37 cellular contexts compared by ENCODE assay signal in genomic region chr16:68734782-68735181, GRCh38. TPM values are rescaled to one million over a fixed set of nuclear protein-coding genes. Genes with fewer than 3 reads are reported as not detected.
"Had no signal": no experiment of that assay in that cellular context is flagged by ENCODE, and none has a peak within 500 bp of the region (broad histone marks: within the 10 kb centered on the region; RNA-seq: fewer than 3 reads in every experiment).

No MANE protein-coding gene starts in this region.

- H3K36me3 Mint-ChIP-seq: activated naive CD8-positive, alpha-beta T cell treated with anti-CD3 and anti-CD28 coated beads for 36 hours had no signal

- H3K9me3 ChIP-seq: MG63 had no signal

- H3K27ac ChIP-seq: brain microvascular endothelial cell, Peyer's patch, RWPE1, WERI-Rb-1 had no signal

- H3K36me3 ChIP-seq: brain microvascular endothelial cell, MG63, Peyer's patch, WERI-Rb-1 had no signal

- H3K4me3 ChIP-seq: MG63, Peyer's patch had no signal

- H3K27ac Mint-ChIP-seq: activated CD4-positive, alpha-beta T cell treated with anti-CD3 and anti-CD28 coated beads, Interleukin-2, amount 10 ng/mL, durations not matched to agents 24 days and 14 days; activated CD8-positive, alpha-beta T cell treated with anti-CD3 and anti-CD28 coated beads for 36 hours; activated naive CD8-positive, alpha-beta T cell treated with anti-CD3 and anti-CD28 coated beads for 36 hours; activated T-cell treated with anti-CD3 and anti-CD28 coated beads, Interleukin-2, amount 50 U/mL, for 72 hours; activated T-helper 17 cell treated with anti-CD3 and anti-CD28 coated beads, Interleukin-2, amount 50 U/mL, for 72 hours had no signal

- H3K9me3 Mint-ChIP-seq: activated CD4-positive, alpha-beta T cell treated with anti-CD3 and anti-CD28 coated beads, Interleukin-2, amount 10 ng/mL, durations not matched to agents 24 days and 14 days; activated CD8-positive, alpha-beta T cell treated with anti-CD3 and anti-CD28 coated beads for 36 hours; activated naive CD8-positive, alpha-beta T cell treated with anti-CD3 and anti-CD28 coated beads for 36 hours; activated T-cell treated with anti-CD3 and anti-CD28 coated beads, Interleukin-2, amount 50 U/mL, for 72 hours; activated T-helper 17 cell treated with anti-CD3 and anti-CD28 coated beads, Interleukin-2, amount 50 U/mL, for 72 hours had no signal

- ATAC-seq: activated CD8-positive, alpha-beta T cell treated with anti-CD3 and anti-CD28 coated beads for 36 hours; activated T-cell treated with anti-CD3 and anti-CD28 coated beads, Interleukin-2, amount 50 U/mL, for 72 hours; activated T-helper 17 cell treated with anti-CD3 and anti-CD28 coated beads, Interleukin-2, amount 50 U/mL, for 72 hours; PC-3; Right ventricle myocardium inferior had no signal

- DNase-seq: activated CD4-positive, alpha-beta T cell treated with anti-CD3 and anti-CD28 coated beads for 1 hour; activated CD4-positive, alpha-beta T cell treated with anti-CD3 and anti-CD28 coated beads, Interleukin-2, amount 10 ng/mL, durations not matched to agents 24 days and 14 days; activated CD4-positive, alpha-beta T cell treated with anti-CD3 and anti-CD28 coated beads, Interleukin-2, amount 50 U/mL, for 4 hours; activated CD4-positive, CD25-positive, alpha-beta regulatory T cell; activated CD8-positive, alpha-beta T cell treated with anti-CD3 and anti-CD28 coated beads for 36 hours; activated effector memory CD4-positive, alpha-beta T cell treated with anti-CD3 and anti-CD28 coated beads, Interleukin-2, amount 50 U/mL, for 16 hours; activated naive CD4-positive, alpha-beta T cell; activated naive CD4-positive, alpha-beta T cell treated with anti-CD3 and anti-CD28 coated beads, Interleukin-2, amount 50 U/mL, for 16 hours; activated naive CD8-positive, alpha-beta T cell treated with anti-CD3 and anti-CD28 coated beads for 36 hours; activated T-cell treated with anti-CD3 and anti-CD28 coated beads, Interleukin-2, amount 50 U/mL, for 1 hour; activated T-cell treated with anti-CD3 and anti-CD28 coated beads, Interleukin-2, amount 50 U/mL, for 72 hours; amniotic stem cell; aorta; brain microvascular endothelial cell; Kasumi-1; KG1; MG63; NCI-H1048; NCI-H1105 treated with DMSO at 0.1 percent for 48 hours; NCI-H1436; NCI-H1694; NCI-H1930; NCI-H2081 treated with DMSO at 0.1 percent for 48 hours; NCI-H345; NCI-H524 treated with DMSO at 0.1 percent for 48 hours; PC-3; Peyer's patch; SW 1271; T-helper 1 cell; T-helper 2 cell; T-helper 9 cell; WERI-Rb-1 had no signal

- H3K27me3 ChIP-seq: MG63, Peyer's patch had no signal

- H3K4me3 Mint-ChIP-seq: activated CD4-positive, alpha-beta T cell treated with anti-CD3 and anti-CD28 coated beads, Interleukin-2, amount 10 ng/mL, durations not matched to agents 24 days and 14 days; activated CD8-positive, alpha-beta T cell treated with anti-CD3 and anti-CD28 coated beads for 36 hours; activated naive CD8-positive, alpha-beta T cell treated with anti-CD3 and anti-CD28 coated beads for 36 hours; activated T-cell treated with anti-CD3 and anti-CD28 coated beads, Interleukin-2, amount 50 U/mL, for 72 hours; activated T-helper 17 cell treated with anti-CD3 and anti-CD28 coated beads, Interleukin-2, amount 50 U/mL, for 72 hours had no signal

RNA-seq across cellular contexts. Expression of gene CDH1, which starts 2.3 kb away (rescaled TPM):
- total RNA-seq: activated CD8-positive, alpha-beta memory T cell treated with anti-CD3 and anti-CD28 coated beads for 36 hours; NCI-H460; Right ventricle myocardium inferior had no signal
